In genomic region chr4:54403700-54404453, GRCh38 we compare ENCODE assay signal across 17 cellular contexts.
"Had no signal": no experiment of that assay in that cellular context is flagged by ENCODE, and none has a peak within 500 bp of the region (broad histone marks: within the 10 kb centered on the region; RNA-seq: fewer than 3 reads in every experiment).

No MANE protein-coding gene starts in this region.

- H2AFZ ChIP-seq: hepatocyte had no signal

- H3K36me3 ChIP-seq: left ventricle myocardium inferior, lower lobe of right lung, thyroid gland had no signal

- H3K36me3 Mint-ChIP-seq: memory B cell, mesothelial cell of epicardium, natural killer cell, type B pancreatic cell had no signal

- FAIRE-seq: kidney, urothelium cell line had no signal

- H3K27me3 ChIP-seq: dorsolateral prefrontal cortex, hepatocyte, thyroid gland had no signal

- H3K4me1 ChIP-seq: lower lobe of right lung, thyroid gland had no signal

- H3K9me3 Mint-ChIP-seq: memory B cell, mesothelial cell of epicardium, natural killer cell, type B pancreatic cell had no signal

- H3K4me2 ChIP-seq: hepatocyte, smooth muscle cell had no signal

- H3K27ac Mint-ChIP-seq: memory B cell, mesothelial cell of epicardium, natural killer cell, type B pancreatic cell had no signal

- DNase-seq: effector CD8-positive, alpha-beta T cell; foreskin melanocyte; kidney; left cardiac atrium; left ventricle myocardium inferior; lower lobe of right lung; natural killer cell; stimulated activated CD4-positive, alpha-beta T cell treated with anti-CD3 and anti-CD28 coated beads, Interleukin-2, amount 100 ng/mL, for 48 hours; stimulated activated naive CD4-positive, alpha-beta T cell treated with Interleukin-2 at 50 U/mL for 16 hours; thyroid gland had no signal

- H3K79me2 ChIP-seq: hepatocyte had no signal

- H3K4me3 ChIP-seq: hepatocyte, left ventricle myocardium inferior, lower lobe of right lung, smooth muscle cell, thyroid gland had no signal

- ATAC-seq: left cardiac atrium, lower lobe of right lung, natural killer cell had no signal

- H3K9me3 ChIP-seq: left ventricle myocardium inferior, lower lobe of right lung, thyroid gland had no signal

- H3K27ac ChIP-seq: hepatocyte, left ventricle myocardium inferior, lower lobe of right lung, thyroid gland had no signal
